ENCODE assay signal across 8 cellular contexts in genomic region chr1:2314297-2314802, GRCh38.
A peak's percentile ranks its signal among the peaks of the same experiment; 100 is the strongest.
DNase-seq lines count a peak whose midpoint lies in the region; FAIRE-seq and TF ChIP-seq lines count a peak whose summit lies in the region.

No MANE protein-coding gene starts in this region.

- H3K27ac ChIP-seq in small intestine (ENCODE audit: low read depth in 1 of 2, low read length in 1 of 2), result peak overlapping the region; percentile 4 to 79

- TF ChIP-seq CTCF in BJ (IDR thresholded peaks at IDR 0.05; ENCODE audit: insufficient read depth, low read depth, low read length), result no peak
- no peak for TF ChIP-seq CTCF in MCF 10A (IDR thresholded peaks at IDR 0.05; ENCODE audit: unreplicated experiment)
- TF ChIP-seq CTCF in D721Med (IDR thresholded peaks at IDR 0.05; ENCODE audit: insufficient read depth, missing control alignments), result no peak

- POLR2A ChIA-PET in BJ (lab: Charles Lee), result interaction anchor here (0.6 kb wide), 1 partner anchor 747 kb away, joined by 3 read pairs; no protein-coding TSS in a partner anchor
- POLR2A ChIA-PET in MCF 10A (lab: Yijun Ruan, JAX), result no interaction called here

- no peaks in the 10 kb centered on the region for H3K9me3 ChIP-seq in iPS-18c (ENCODE audit: control insufficient read depth, insufficient read depth, low read length)
- no peaks in the 10 kb centered on the region for H3K9me3 ChIP-seq in small intestine (ENCODE audit: control insufficient read depth, low read depth)

- BruUV-seq in MCF 10A (replicated peaks; lab: Mats Ljungman, UMichigan), result no TSS peak

- no peaks in the 10 kb centered on the region for H3K4me1 Mint-ChIP-seq in MCF 10A (ENCODE audit: insufficient read depth, unreplicated experiment)
- peaks cover 5% of the 10 kb centered on the region for H3K4me1 Mint-ChIP-seq in T-helper 2 cell treated with Interferon-gamma antibody and Interleukin-4, amounts not matched to agents 5 μg/mL and 100 μg/mL, for 36 hours (ENCODE audit: low read depth)

- no peaks in the 10 kb centered on the region for H3K9me3 Mint-ChIP-seq in MCF 10A (ENCODE audit: unreplicated experiment)
- H3K9me3 Mint-ChIP-seq in T-helper 2 cell treated with Interferon-gamma antibody and Interleukin-4, amounts not matched to agents 5 μg/mL and 100 μg/mL, for 36 hours, result no peaks in the 10 kb centered on the region

- CTCF ChIA-PET in BJ (lab: Yijun Ruan, JAX) (interaction anchor here (0.6 to 7.8 kb wide), 8 partner anchors 21 to 85 kb away, joined by 3 to 45 read pairs (median 4); no protein-coding TSS in a partner anchor), MCF 10A (lab: Yijun Ruan, JAX) (interaction anchor here (0.6 to 0.9 kb wide), 4 partner anchors 24 to 908 kb away, joined by 3 to 5 read pairs (median 4); partner anchors contain the start of gene FAAP20)

- H3K27ac Mint-ChIP-seq in MCF 10A (ENCODE audit: low read depth, unreplicated experiment), result no peak overlapping the region
- no peak overlapping the region for H3K27ac Mint-ChIP-seq in T-helper 2 cell treated with Interferon-gamma antibody and Interleukin-4, amounts not matched to agents 5 μg/mL and 100 μg/mL, for 36 hours

- no peak for DNase-seq in BJ (ENCODE audit: low read depth)
- DNase-seq in HT-29 (ENCODE audit: low spot score), result peak; percentile 45
- peak; percentile 31 for DNase-seq in MCF 10A (ENCODE audit: unreplicated experiment)
- no peak for DNase-seq in small intestine
- no peak for DNase-seq in GDM1 (lab: John Stamatoyannopoulos, UW)
- no peak for DNase-seq in D721Med (ENCODE audit: insufficient read length, low spot score)
- DNase-seq in T-helper 2 cell treated with Interferon-gamma antibody and Interleukin-4, amounts not matched to agents 5 μg/mL and 100 μg/mL, for 36 hours (ENCODE audit: low spot score), result no peak

- H3K4me3 Mint-ChIP-seq in MCF 10A (ENCODE audit: unreplicated experiment), result no peak overlapping the region
- H3K4me3 Mint-ChIP-seq in T-helper 2 cell treated with Interferon-gamma antibody and Interleukin-4, amounts not matched to agents 5 μg/mL and 100 μg/mL, for 36 hours, result no peak overlapping the region

- H3K36me3 ChIP-seq in BJ (ENCODE audit: control insufficient read depth, insufficient read depth, low read length) (peaks cover 2% of the 10 kb centered on the region; the same call in 1 of the 2 replicates), small intestine (ENCODE audit: control insufficient read depth in 2 of 2, insufficient read depth in 2 of 2, low read length in 2 of 2) (no peaks in the 10 kb centered on the region)

- 10 to 25% (median 23%) methylated on average over 30 to 51 of the region's 51 CpGs for WGBS in small intestine, 3 donors

- FAIRE-seq in small intestine (lab: Jason Lieb, UNC), result no peak
- FAIRE-seq in D721Med (lab: Jason Lieb, UNC), result no peak

- H3K27me3 ChIP-seq in BJ (ENCODE audit: control insufficient read depth, insufficient read depth, low read length) (no peaks in the 10 kb centered on the region), small intestine (ENCODE audit: control insufficient read depth in 2 of 2, insufficient read depth in 2 of 2, low read length in 2 of 2) (no peaks in the 10 kb centered on the region)

- H3K4me3 ChIP-seq in BJ (ENCODE audit: low read depth, low read length) (peak overlapping the region; percentile 47), iPS-18c (ENCODE audit: insufficient read depth, low read depth, low read length) (peak overlapping the region; percentile 49), small intestine (ENCODE audit: low read depth in 1 of 2, low read length in 2 of 2) (peak overlapping the region; percentile 43 to 55)

- H3K27me3 Mint-ChIP-seq in MCF 10A (ENCODE audit: insufficient read depth, unreplicated experiment), result no peaks in the 10 kb centered on the region
- H3K27me3 Mint-ChIP-seq in T-helper 2 cell treated with Interferon-gamma antibody and Interleukin-4, amounts not matched to agents 5 μg/mL and 100 μg/mL, for 36 hours (ENCODE audit: low read depth), result no peaks in the 10 kb centered on the region

- peaks cover 7% of the 10 kb centered on the region for H3K36me3 Mint-ChIP-seq in MCF 10A (ENCODE audit: insufficient read depth, unreplicated experiment)
- no peaks in the 10 kb centered on the region for H3K36me3 Mint-ChIP-seq in T-helper 2 cell treated with Interferon-gamma antibody and Interleukin-4, amounts not matched to agents 5 μg/mL and 100 μg/mL, for 36 hours (ENCODE audit: low read depth)

- intact Hi-C loops in MCF 10A (cut with micrococcal nuclease), result loop anchor here (2.0 kb wide), 1 partner anchor 84 kb away; no protein-coding TSS in a partner anchor

- peaks cover 0 to 3% of the 10 kb centered on the region in 2 donors for H3K4me1 ChIP-seq in small intestine (ENCODE audit: control insufficient read depth in 2 of 2, insufficient read depth in 1 of 2, low read depth in 1 of 2, low read length in 1 of 2)

Comparison
In these comparisons a context has a peak if more than half of its experiments do, and no peak if none do; other contexts are left out.
1. DNase-seq: peak in HT-29 (single experiment) and MCF 10A (single experiment); none in BJ (single experiment), small intestine (single experiment), GDM1 (single experiment), D721Med (single experiment) and T-helper 2 cell treated with Interferon-gamma antibody and Interleukin-4, amounts not matched to agents 5 μg/mL and 100 μg/mL, for 36 hours (single experiment).
2. Peak in every context shown above with its lines, with median percentiles within 50 percentile points of each other: H3K4me3 ChIP-seq.